8 cellular contexts compared by ENCODE assay signal in the genomic region with DNA sequence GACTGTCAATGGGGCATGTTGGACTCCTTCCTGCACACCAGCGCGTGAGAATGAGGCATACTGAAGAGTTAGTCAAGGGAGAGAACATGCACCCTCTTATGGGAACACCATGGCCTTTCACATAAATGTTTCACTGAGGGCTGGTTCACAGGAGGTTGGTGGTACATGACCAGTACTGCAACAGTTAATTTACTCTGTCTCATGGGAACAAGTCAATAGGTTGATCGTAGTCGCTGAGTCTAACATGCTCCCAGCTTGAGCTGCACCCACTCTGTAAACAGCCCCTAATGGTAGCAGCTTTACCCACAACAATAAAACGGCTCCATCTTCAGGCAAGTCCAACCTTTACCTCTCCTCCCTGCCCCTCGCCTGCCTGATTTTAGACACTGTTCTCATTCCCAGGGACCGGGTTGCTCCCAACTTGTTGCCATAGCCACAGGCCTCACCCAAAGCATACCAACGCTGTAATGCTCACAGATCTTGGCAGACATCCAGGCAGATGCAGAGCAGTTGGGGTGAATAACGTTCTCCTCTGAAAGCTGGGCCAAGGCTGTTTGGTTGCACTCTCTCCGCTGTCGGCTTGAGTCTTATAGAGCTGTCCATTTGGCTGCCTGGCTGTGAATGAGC.
DNase-seq lines count a peak whose midpoint lies in the region; ATAC-seq and TF ChIP-seq lines count a peak whose summit lies in the region.

No MANE protein-coding gene starts in this region.

- H3K4me1 Mint-ChIP-seq in activated T-helper 17 cell treated with anti-CD3 and anti-CD28 coated beads, Interleukin-2, amount 50 U/mL, for 72 hours = peaks cover 5% of the 10 kb centered on the region

- ATAC-seq in activated T-helper 17 cell treated with anti-CD3 and anti-CD28 coated beads, Interleukin-2, amount 50 U/mL, for 72 hours (replicated peaks) = no peak

- H3K4me3 Mint-ChIP-seq in activated T-helper 17 cell treated with anti-CD3 and anti-CD28 coated beads, Interleukin-2, amount 50 U/mL, for 72 hours = no peak overlapping the region

- no peak overlapping the region for H3K27ac Mint-ChIP-seq in activated T-helper 17 cell treated with anti-CD3 and anti-CD28 coated beads, Interleukin-2, amount 50 U/mL, for 72 hours

- DNase-seq in HL-60 (ENCODE audit: low read depth in 1 of 2, low spot score in 1 of 2) (peak; percentile 85 to 97), NCI-H526 (lab: John Stamatoyannopoulos, UW) (peak; percentile 76 to 83), epidermal melanocyte (ENCODE audit: insufficient read length, low spot score) (peak; percentile 65), germinal center (ENCODE audit: low spot score) (no peak)
- DNase-seq in effector memory CD4-positive, alpha-beta T cell = no peak
- no peak for DNase-seq in activated CD4-positive, CD25-positive, alpha-beta regulatory T cell treated with anti-CD3 and anti-CD28 coated beads, Interleukin-2, amount 50 U/mL, for 72 hours

- H3K4me3 ChIP-seq in HL-60 (replicated peaks; ENCODE audit: insufficient read depth, low read length) (no peak overlapping the region), mucosa of rectum (ENCODE audit: low read length in 2 of 2) (peak overlapping the region in 1 of 2 donors; percentile 30)
- no peak overlapping the region for H3K4me3 ChIP-seq in effector memory CD4-positive, alpha-beta T cell (ENCODE audit: insufficient read depth, low read depth, low read length, poor library complexity, severe bottlenecking)

- H3K9me3 ChIP-seq in mucosa of rectum (ENCODE audit: control insufficient read depth in 2 of 2, low read length in 2 of 2) = no peaks in the 10 kb centered on the region
- H3K9me3 ChIP-seq in effector memory CD4-positive, alpha-beta T cell (ENCODE audit: control insufficient read depth, low read length) = no peaks in the 10 kb centered on the region

- H3K9me3 Mint-ChIP-seq in activated T-helper 17 cell treated with anti-CD3 and anti-CD28 coated beads, Interleukin-2, amount 50 U/mL, for 72 hours = no peaks in the 10 kb centered on the region

- peaks cover 81 to 83% of the 10 kb centered on the region in 2 donors for H3K4me1 ChIP-seq in mucosa of rectum (ENCODE audit: control insufficient read depth in 2 of 2, insufficient read depth in 2 of 2, low read length in 2 of 2)
- no peaks in the 10 kb centered on the region for H3K4me1 ChIP-seq in effector memory CD4-positive, alpha-beta T cell (ENCODE audit: control insufficient read depth, insufficient read depth, low read length, poor library complexity, severe bottlenecking)

- H3K27ac ChIP-seq in HL-60 (replicated peaks) = peak overlapping the region; percentile 91
- H3K27ac ChIP-seq in mucosa of rectum (ENCODE audit: low read depth in 2 of 2, low read length in 2 of 2) = peak overlapping the region; percentile 85 to 96
- H3K27ac ChIP-seq in effector memory CD4-positive, alpha-beta T cell (ENCODE audit: insufficient read depth, low read length, poor library complexity, severe bottlenecking) = no peak overlapping the region

- TF ChIP-seq CTCF in HL-60 (IDR thresholded peaks at IDR 0.05; ENCODE audit: insufficient read depth, low read length) = no peak

- H3K9ac ChIP-seq in mucosa of rectum (ENCODE audit: low read depth in 1 of 2, low read length in 2 of 2) = peak overlapping the region; percentile 50 to 56

- H3K27me3 ChIP-seq in HL-60 (ENCODE audit: insufficient read depth, poor library complexity, severe bottlenecking) (no peaks in the 10 kb centered on the region), mucosa of rectum (ENCODE audit: control insufficient read depth in 2 of 2, insufficient read depth in 2 of 2, low read length in 2 of 2) (no peaks in the 10 kb centered on the region)
- no peaks in the 10 kb centered on the region for H3K27me3 ChIP-seq in effector memory CD4-positive, alpha-beta T cell (replicated peaks; ENCODE audit: control insufficient read depth, insufficient read depth, low read length, poor library complexity, severe bottlenecking)

- H3K36me3 Mint-ChIP-seq in activated T-helper 17 cell treated with anti-CD3 and anti-CD28 coated beads, Interleukin-2, amount 50 U/mL, for 72 hours (ENCODE audit: low read depth) = no peaks in the 10 kb centered on the region

- H3K27me3 Mint-ChIP-seq in activated T-helper 17 cell treated with anti-CD3 and anti-CD28 coated beads, Interleukin-2, amount 50 U/mL, for 72 hours = peaks cover 20% of the 10 kb centered on the region

- H3K36me3 ChIP-seq in mucosa of rectum (ENCODE audit: control insufficient read depth in 2 of 2, insufficient read depth in 2 of 2, low read length in 2 of 2) = no peaks in the 10 kb centered on the region
- no peaks in the 10 kb centered on the region for H3K36me3 ChIP-seq in effector memory CD4-positive, alpha-beta T cell (ENCODE audit: control insufficient read depth, insufficient read depth, low read length)

Comparison
In these comparisons a context has a peak if more than half of its experiments do, and no peak if none do; other contexts are left out.
1. DNase-seq: peak in HL-60 (2 of 2), NCI-H526 (2 of 2) and epidermal melanocyte (single experiment); none in effector memory CD4-positive, alpha-beta T cell (0 of 3), activated CD4-positive, CD25-positive, alpha-beta regulatory T cell treated with anti-CD3 and anti-CD28 coated beads, Interleukin-2, amount 50 U/mL, for 72 hours (single experiment) and germinal center (single experiment).